ENCODE assay signal across 20 cellular contexts in the genomic region with DNA sequence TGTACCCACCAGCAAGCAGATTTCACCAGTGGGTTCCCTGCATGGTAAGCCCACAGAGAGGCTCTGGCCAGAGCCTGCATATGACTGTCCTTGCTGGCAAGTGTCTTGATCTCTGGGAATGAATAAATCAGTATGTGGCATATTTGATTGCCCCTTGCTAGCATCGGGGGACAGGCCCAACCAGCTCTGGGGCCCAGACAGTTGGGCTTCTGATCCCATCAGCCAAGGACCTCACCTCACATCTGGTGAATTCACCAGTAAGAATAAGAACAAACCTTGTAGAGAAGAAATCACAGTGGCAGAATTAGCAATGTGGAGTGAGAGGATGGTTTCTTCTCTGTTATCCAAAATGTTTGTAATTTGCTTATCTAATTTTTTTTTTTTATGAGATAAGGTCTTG. TPM values are rescaled to one million over a fixed set of nuclear protein-coding genes. Genes with fewer than 3 reads are reported as not detected.
"Had no signal": no experiment of that assay in that cellular context is flagged by ENCODE, and none has a peak within 500 bp of the region (broad histone marks: within the 10 kb centered on the region; RNA-seq: fewer than 3 reads in every experiment).

No MANE protein-coding gene starts in this region.

- H3K9ac ChIP-seq: neural progenitor cell had no signal

- H3K4me2 ChIP-seq: neural progenitor cell had no signal

- H3K4me1 ChIP-seq: body of pancreas, prostate gland had no signal

- H3K27me3 ChIP-seq: body of pancreas, neural progenitor cell, upper lobe of left lung had no signal

- H3K9me3 ChIP-seq: body of pancreas, prostate gland, upper lobe of left lung had no signal

- H2AFZ ChIP-seq: neural progenitor cell had no signal

- H3K36me3 ChIP-seq: neural progenitor cell, prostate gland, upper lobe of left lung had no signal

- DNase-seq: activated CD4-positive, CD25-positive, alpha-beta regulatory T cell treated with anti-CD3 and anti-CD28 coated beads, Interleukin-2, amount 50 U/mL, for 72 hours; activated CD8-positive, alpha-beta memory T cell treated with anti-CD3 and anti-CD28 coated beads for 24 hours; activated CD8-positive, alpha-beta memory T cell treated with anti-CD3 and anti-CD28 coated beads, Interleukin-2, amount 50 U/mL, for 48 hours; activated effector memory CD4-positive, alpha-beta T cell treated with Interleukin-2 at 50 U/mL for 16 hours; activated T-cell treated with anti-CD3 and anti-CD28 coated beads, Interleukin-2, amount 50 U/mL, for 48 hours; amniotic stem cell; body of pancreas; effector memory CD8-positive, alpha-beta T cell; hypothalamus; kidney; mammary epithelial cell; right cardiac atrium; stimulated activated naive CD8-positive, alpha-beta T cell treated with anti-CD3 and anti-CD28 coated beads, Interleukin-15, Interleukin-2, amounts not matched to agents 100 U/mL and 50 U/mL, for 24 hours; upper lobe of left lung had no signal

- H3K4me3 ChIP-seq: body of pancreas, neural progenitor cell, prostate gland, skin epidermis, upper lobe of left lung had no signal

- H3K27ac ChIP-seq: body of pancreas, neural progenitor cell, upper lobe of left lung had no signal

- ATAC-seq: body of pancreas; left lobe of liver; right cardiac atrium; stimulated activated naive CD8-positive, alpha-beta T cell treated with anti-CD3 and anti-CD28 coated beads, Interleukin-15, Interleukin-2, amounts not matched to agents 100 U/mL and 50 U/mL, for 24 hours had no signal

RNA-seq across cellular contexts. Expression of a gene that starts 15.9 kb away (rescaled TPM):
- total RNA-seq: body of pancreas, dermis microvascular lymphatic vessel endothelial cell, kidney, mammary epithelial cell, temporal lobe had no signal
- polyA plus RNA-seq: mammary epithelial cell had no signal
